8 cellular contexts compared by ENCODE assay signal in genomic region chr20:37901667-37902503, GRCh38. TPM values are rescaled to one million over a fixed set of nuclear protein-coding genes. Genes with fewer than 3 reads are reported as not detected.
A peak's percentile ranks its signal among the peaks of the same experiment; 100 is the strongest.
DNase-seq lines count a peak whose midpoint lies in the region; ATAC-seq and TF ChIP-seq lines count a peak whose summit lies in the region.

No MANE protein-coding gene starts in this region.

- peaks cover 0 to 4% of the 10 kb centered on the region in 2 donors for H3K36me3 Mint-ChIP-seq in CD4-positive, alpha-beta memory T cell

- POLR2A ChIA-PET in CD4-positive, alpha-beta memory T cell (lab: Charles Lee; ENCODE audit: partially characterized antibody), result no interaction called here

- ATAC-seq in GM21360 (IDR thresholded peaks at IDR 0.05; ENCODE audit: unreplicated experiment), result peak; percentile 62

- no peak overlapping the region for H3K4me3 ChIP-seq in CD4-positive, alpha-beta memory T cell (ENCODE audit: low read length in 2 of 2)
- H3K4me3 ChIP-seq in cardiac fibroblast (replicated peaks in 1 of 2; ENCODE audit: low read depth in 2 of 2, low read length in 2 of 2) (peak overlapping the region in 1 of 2 donors; percentile 52), tibial artery (no peak overlapping the region)

- H3K27ac Mint-ChIP-seq in CD4-positive, alpha-beta memory T cell, result no peak overlapping the region

- H3K4me1 ChIP-seq in CD4-positive, alpha-beta memory T cell (ENCODE audit: insufficient read depth, low read length), result no peaks in the 10 kb centered on the region
- peaks cover 0 to 19% (median 13%) of the 10 kb centered on the region in 4 donors for H3K4me1 ChIP-seq in tibial artery

- H3K4me3 Mint-ChIP-seq in CD4-positive, alpha-beta memory T cell, result peak overlapping the region; percentile 7 to 62 (median 42)

- peaks cover 9% of the 10 kb centered on the region for H3K27me3 ChIP-seq in CD4-positive, alpha-beta memory T cell (ENCODE audit: insufficient read depth, low read length)
- peaks cover 0 to 81% of the 10 kb centered on the region in 2 donors for H3K27me3 ChIP-seq in tibial artery

- no peaks in the 10 kb centered on the region for H3K9me3 ChIP-seq in CD4-positive, alpha-beta memory T cell (ENCODE audit: control insufficient read depth in 1 of 2, low read length in 2 of 2)
- H3K9me3 ChIP-seq in tibial artery, result no peaks in the 10 kb centered on the region

- H3K4me1 Mint-ChIP-seq in CD4-positive, alpha-beta memory T cell, result peaks cover 8 to 15% (median 10%) of the 10 kb centered on the region in 4 donors

- CTCF ChIA-PET in CD4-positive, alpha-beta memory T cell (lab: Charles Lee; ENCODE audit: partially characterized antibody), result interaction anchor here (1.4 kb wide), 1 partner anchor 320 kb away, joined by 4 read pairs; no protein-coding TSS in a partner anchor

- H3K9me3 Mint-ChIP-seq in CD4-positive, alpha-beta memory T cell, result peaks cover 0 to 7% (median 0%) of the 10 kb centered on the region in 8 donors

- TF ChIP-seq CTCF in cardiac fibroblast (IDR thresholded peaks at IDR 0.05; ENCODE audit: low read depth, low read length), result peak; percentile 67
- peak; percentile 27 to 37 for TF ChIP-seq CTCF in tibial artery (IDR thresholded peaks at IDR 0.05)

- intact Hi-C loops in CD4-positive, alpha-beta memory T cell (cut with micrococcal nuclease), result no loop called here
- intact Hi-C loops in tibial artery (cut with DNase I; ENCODE audit: low total_unique reads), result no loop called here

- peaks cover 36 to 47% of the 10 kb centered on the region in 2 donors for H3K27me3 Mint-ChIP-seq in CD4-positive, alpha-beta memory T cell

- DNase-seq in CD4-positive, alpha-beta memory T cell, result no peak
- DNase-seq in NCI-H524 treated with DMSO at 0.1 percent for 48 hours (lab: John Stamatoyannopoulos, UW) (peak; percentile 69), cardiac fibroblast (ENCODE audit: low read depth in 2 of 2) (peak; percentile 72 to 87), kidney glomerular epithelial cell (lab: John Stamatoyannopoulos, UW) (peak; percentile 33), tibial artery (no peak), GOT3 (lab: John Stamatoyannopoulos, UW) (no peak), cortex of kidney (lab: John Stamatoyannopoulos, UW) (no peak)

- no peak overlapping the region for H3K27ac ChIP-seq in CD4-positive, alpha-beta memory T cell (ENCODE audit: low read depth, low read length)
- no peak overlapping the region for H3K27ac ChIP-seq in tibial artery

- no peaks in the 10 kb centered on the region for H3K36me3 ChIP-seq in CD4-positive, alpha-beta memory T cell (ENCODE audit: insufficient read depth, low read length)
- H3K36me3 ChIP-seq in tibial artery, result no peaks in the 10 kb centered on the region

RNA-seq across cellular contexts. Expression of gene VSTM2L, which starts 1.0 kb away (rescaled TPM):
- not detected for total RNA-seq in CD4-positive, alpha-beta memory T cell
- not detected for polyA plus RNA-seq in CD4-positive, alpha-beta memory T cell

Comparison
In these comparisons a context has a peak if more than half of its experiments do, and no peak if none do; other contexts are left out.
1. DNase-seq: peak in NCI-H524 treated with DMSO at 0.1 percent for 48 hours (single experiment), cardiac fibroblast (2 of 2) and kidney glomerular epithelial cell (single experiment); none in CD4-positive, alpha-beta memory T cell (0 of 5), tibial artery (0 of 2), GOT3 (single experiment) and cortex of kidney (single experiment).